ENCODE assay signal across 8 cellular contexts in the genomic region with DNA sequence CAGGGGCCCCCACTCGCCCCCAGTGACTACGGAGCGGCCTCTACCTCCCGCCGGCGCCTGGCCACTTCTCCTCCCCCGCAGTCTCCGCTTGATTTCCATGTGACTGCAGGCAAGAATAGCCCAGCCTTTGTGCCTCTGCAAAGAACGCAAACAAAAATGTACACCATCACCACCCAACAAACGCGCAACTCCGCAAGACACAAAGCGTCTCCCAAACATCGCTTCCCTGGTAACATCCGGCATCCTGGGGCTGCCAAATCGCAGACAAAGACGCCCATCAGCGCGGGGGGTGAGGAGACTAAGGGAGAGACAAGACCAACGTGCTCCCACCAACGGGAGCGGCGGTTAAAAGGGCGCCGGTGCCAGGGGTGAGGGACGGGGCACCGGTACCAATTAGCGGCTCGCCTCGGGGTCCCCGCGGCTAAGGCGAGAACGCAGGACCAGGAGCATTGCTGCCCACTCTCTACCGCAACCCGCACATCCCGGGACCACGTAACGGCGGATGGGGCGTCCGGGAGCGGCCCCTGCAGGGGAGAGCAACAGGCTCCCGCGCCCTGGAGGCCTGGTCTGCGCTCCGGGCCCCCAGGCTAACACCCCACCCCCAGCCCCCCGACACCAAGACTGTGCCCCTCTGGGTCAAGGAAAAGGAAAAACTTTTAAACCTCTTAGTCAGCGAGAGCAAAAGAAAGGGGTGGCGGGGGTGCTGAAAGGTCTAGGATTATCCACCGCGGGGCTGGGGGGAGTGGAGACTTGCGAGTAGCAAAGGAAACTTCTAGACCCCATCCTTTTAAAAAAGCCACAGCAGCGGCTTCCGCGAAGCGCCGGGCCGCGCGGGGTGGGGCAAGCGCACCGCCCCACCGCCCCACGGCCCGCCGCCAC. TPM values are rescaled to one million over a fixed set of nuclear protein-coding genes. Genes with fewer than 3 reads are reported as not detected.
DNase-seq lines count a peak whose midpoint lies in the region; ATAC-seq and TF ChIP-seq lines count a peak whose summit lies in the region.

No MANE protein-coding gene starts in this region.

- peak overlapping the region; percentile 51 for H3K9ac ChIP-seq in muscle layer of colon (ENCODE audit: low read length)

- peaks cover 38% of the 10 kb centered on the region for H3K4me1 ChIP-seq in muscle layer of colon (ENCODE audit: insufficient read depth, low read length)

- DNase-seq in HFFc6 (peak; percentile 57), RWPE1 (ENCODE audit: low spot score) (peak; percentile 22), fibroblast of peridontal ligament (ENCODE audit: extremely low read depth) (peak; percentile 66), T-helper 17 cell (no peak), NCI-H128 (lab: John Stamatoyannopoulos, UW; ENCODE audit: unreplicated experiment) (no peak)

- H3K27ac ChIP-seq in RWPE1 (peak overlapping the region; percentile 16; the same call in 1 of the 2 replicates), muscle layer of colon (ENCODE audit: low read depth, low read length) (peak overlapping the region; percentile 87)

- ATAC-seq in GM18498 (IDR thresholded peaks at IDR 0.05; ENCODE audit: unreplicated experiment) (no peak), T-helper 17 cell (no peak), HG02623 (IDR thresholded peaks at IDR 0.05; ENCODE audit: unreplicated experiment) (no peak)

- H3K9me3 Mint-ChIP-seq in HFFc6, result peaks cover 7% of the 10 kb centered on the region

- peaks cover 76% of the 10 kb centered on the region for H3K4me1 Mint-ChIP-seq in HFFc6 (ENCODE audit: low read depth)
- H3K4me1 Mint-ChIP-seq in T-helper 17 cell, result no peaks in the 10 kb centered on the region

- POLR2A ChIA-PET in RWPE1 (lab: Yijun Ruan, JAX; ENCODE audit: low non-redundant PET), result no interaction called here

- H3K4me3 Mint-ChIP-seq in HFFc6, result peak overlapping the region; percentile 97
- H3K4me3 Mint-ChIP-seq in T-helper 17 cell, result no peak overlapping the region

- no peaks in the 10 kb centered on the region for H3K9me3 ChIP-seq in muscle layer of colon (ENCODE audit: low read length)
- H3K9me3 ChIP-seq in T-helper 17 cell (ENCODE audit: control insufficient read depth, low read length, poor library complexity, severe bottlenecking), result no peaks in the 10 kb centered on the region

- no peaks in the 10 kb centered on the region; the same call in none of the 2 replicates for H3K27me3 Mint-ChIP-seq in HFFc6 (ENCODE audit: insufficient read depth)
- peaks cover 4% of the 10 kb centered on the region for H3K27me3 Mint-ChIP-seq in T-helper 17 cell

- peaks cover 18% of the 10 kb centered on the region; the same call in 1 of the 2 replicates for H3K36me3 Mint-ChIP-seq in HFFc6 (ENCODE audit: low read depth)
- no peaks in the 10 kb centered on the region for H3K36me3 Mint-ChIP-seq in T-helper 17 cell (ENCODE audit: low read depth)

- H3K27ac Mint-ChIP-seq in HFFc6 (peak overlapping the region; percentile 97), T-helper 17 cell (no peak overlapping the region)

- TF ChIP-seq CTCF in HFFc6 (IDR thresholded peaks at IDR 0.05) (peak; percentile 28; the same call in 1 of the 2 replicates), RWPE1 (conservative IDR thresholded peaks at IDR 0.05; ENCODE audit: low read depth) (no peak)

- CTCF ChIA-PET in RWPE1 (lab: Yijun Ruan, JAX), result no interaction called here

- peak overlapping the region; percentile 71 to 72 for H3K4me3 ChIP-seq in muscle layer of colon (ENCODE audit: low read depth in 1 of 2, low read length in 2 of 2)

- H3K27me3 ChIP-seq in muscle layer of colon (ENCODE audit: control insufficient read depth in 1 of 2, insufficient read depth in 2 of 2, low read length in 2 of 2), result no peaks in the 10 kb centered on the region

- H3K36me3 ChIP-seq in muscle layer of colon (ENCODE audit: insufficient read depth, low read length), result no peaks in the 10 kb centered on the region

RNA-seq across cellular contexts. Expression of a gene that starts 0.9 kb away (rescaled TPM):
- total RNA-seq in HFFc6 (2021; fragmentation: NEBNext Ultra II Directional; extraction: Animal tissue kit (Norgen Biotek cat#: 25700)), result 10 to 100 TPM; 25.2 to 27.5 (median 26.9) TPM
- under 1 TPM in 1 of 2 donors, not detected in 1; 0.13 TPM for total RNA-seq in T-helper 17 cell

Comparison
In these comparisons a context has a peak if more than half of its experiments do, and no peak if none do; other contexts are left out.
1. DNase-seq: peak in HFFc6 (single experiment), RWPE1 (single experiment) and fibroblast of peridontal ligament (single experiment); none in T-helper 17 cell (0 of 3) and NCI-H128 (single experiment).
2. RNA of a gene that starts 0.9 kb away (total RNA-seq): 25.2 to 27.5 TPM in HFFc6; 0.13 TPM in T-helper 17 cell; every median in the first group is over 10 times any median in the second.